13 cellular contexts compared by ENCODE assay signal in the genomic region with DNA sequence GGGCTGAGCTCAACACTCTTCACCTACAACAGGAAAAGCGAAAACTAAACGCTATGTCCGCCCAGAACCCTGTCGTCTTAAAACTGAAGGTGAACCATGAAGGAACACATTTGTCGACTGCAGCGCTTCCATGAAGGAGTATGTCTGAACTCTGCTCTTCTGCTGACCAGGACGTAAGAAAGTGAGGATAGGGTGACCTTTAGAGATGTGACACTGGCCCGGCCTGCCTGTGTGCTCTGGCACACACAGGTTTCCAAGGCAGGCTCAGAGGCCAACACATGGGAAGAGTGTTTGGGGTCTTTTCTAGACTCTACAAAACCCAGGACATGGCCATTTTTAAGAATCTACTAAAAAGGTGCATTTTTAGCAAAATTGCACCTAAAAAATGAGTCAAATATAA. TPM values are rescaled to one million over a fixed set of nuclear protein-coding genes. Genes with fewer than 3 reads are reported as not detected.
"Had no signal": no experiment of that assay in that cellular context is flagged by ENCODE, and none has a peak within 500 bp of the region (broad histone marks: within the 10 kb centered on the region; RNA-seq: fewer than 3 reads in every experiment).

No MANE protein-coding gene starts in this region.

- H3K4me1 ChIP-seq: gastroesophageal sphincter, left lung, sigmoid colon had no signal

- H3K27ac ChIP-seq: adrenal gland, cardiac muscle cell, gastroesophageal sphincter, left lung, sigmoid colon had no signal

- H3K9me3 ChIP-seq: adrenal gland, gastroesophageal sphincter, left lung, sigmoid colon had no signal

- ATAC-seq: gastroesophageal sphincter, left lung had no signal

- DNase-seq: activated CD4-positive, alpha-beta T cell treated with anti-CD3 and anti-CD28 coated beads, Interleukin-2, amount 50 U/mL, for 48 hours; activated gamma-delta T cell treated with Interleukin-2 at 50 U/mL for 16 hours; adrenal gland; erythroblast; hippocampal formation; mesenchymal stem cell; sigmoid colon; stimulated activated CD4-positive, alpha-beta T cell treated with anti-CD3 and anti-CD28 coated beads, Interleukin-12 subunit alpha, Interleukin-12 subunit beta, amount 100 ng/mL, for 4 hours; stimulated activated CD4-positive, alpha-beta T cell treated with anti-CD3 and anti-CD28 coated beads, Interleukin-2, amount 100 ng/mL, for 24 hours had no signal

- H3K27me3 ChIP-seq: adrenal gland, cardiac muscle cell, gastroesophageal sphincter, left lung, sigmoid colon had no signal

- H3K4me3 ChIP-seq: adrenal gland, cardiac muscle cell, gastroesophageal sphincter, left lung, sigmoid colon had no signal

RNA-seq across cellular contexts. Expression of a gene that starts 28.2 kb away (rescaled TPM):
- polyA plus RNA-seq: neural cell had no signal
